ENCODE assay signal across 11 cellular contexts in the genomic region with DNA sequence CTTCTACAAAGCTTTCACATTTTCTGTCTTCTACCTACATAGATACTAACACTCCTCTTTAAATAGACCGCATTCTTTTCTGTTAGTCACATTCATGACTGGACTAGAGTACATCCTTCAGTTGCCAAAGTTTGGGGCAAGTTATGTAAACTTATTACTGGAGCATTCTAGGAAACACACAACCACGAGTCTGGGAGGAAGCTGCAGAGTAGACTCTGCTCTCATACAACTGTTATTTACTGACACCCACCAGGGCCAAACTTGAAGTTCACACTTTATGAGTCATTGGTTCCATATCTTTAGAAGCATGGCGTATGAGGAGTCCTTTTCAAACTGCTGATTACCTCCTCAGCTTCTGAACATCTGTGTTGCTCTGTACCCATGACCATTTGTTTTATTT.
DNase-seq lines count a peak whose midpoint lies in the region; ATAC-seq and TF ChIP-seq lines count a peak whose summit lies in the region.
"Had no signal": no experiment of that assay in that cellular context is flagged by ENCODE, and none has a peak within 500 bp of the region (broad histone marks: within the 10 kb centered on the region; RNA-seq: fewer than 3 reads in every experiment).

No MANE protein-coding gene starts in this region.

- no peaks in the 10 kb centered on the region for H3K36me3 Mint-ChIP-seq in activated CD8-positive, alpha-beta T cell treated with anti-CD3 and anti-CD28 coated beads for 36 hours (ENCODE audit: low read depth)
- H3K36me3 Mint-ChIP-seq in activated CD8-positive, alpha-beta T cell treated with anti-CD3 and anti-CD28 coated beads, Interleukin-2, amount 10 ng/mL, durations not matched to agents 7 days and 5 days (ENCODE audit: low read depth): no peaks in the 10 kb centered on the region

- H3K9me3 ChIP-seq in mammary epithelial cell (replicated peaks; ENCODE audit: insufficient read depth, low read length) (no peaks in the 10 kb centered on the region), left lung (peaks cover 0 to 12% of the 10 kb centered on the region in 2 donors), thoracic aorta (no peaks in the 10 kb centered on the region)

- H3K27me3 Mint-ChIP-seq in activated CD8-positive, alpha-beta T cell treated with anti-CD3 and anti-CD28 coated beads for 36 hours: no peaks in the 10 kb centered on the region
- H3K27me3 Mint-ChIP-seq in activated CD8-positive, alpha-beta T cell treated with anti-CD3 and anti-CD28 coated beads, Interleukin-2, amount 10 ng/mL, durations not matched to agents 7 days and 5 days (ENCODE audit: low read depth): no peaks in the 10 kb centered on the region

- H3K4me2 ChIP-seq in mammary epithelial cell (ENCODE audit: insufficient read depth, low read depth, low read length): no peak overlapping the region
- H3K4me2 ChIP-seq: A549 had no signal

- dilution Hi-C loops in mammary epithelial cell (cut with HindIII; ENCODE audit: low sequenced_read_pairs): no loop called here

- no peak overlapping the region for H3K4me3 Mint-ChIP-seq in activated CD8-positive, alpha-beta T cell treated with anti-CD3 and anti-CD28 coated beads for 36 hours
- no peak overlapping the region for H3K4me3 Mint-ChIP-seq in activated CD8-positive, alpha-beta T cell treated with anti-CD3 and anti-CD28 coated beads, Interleukin-2, amount 10 ng/mL, durations not matched to agents 7 days and 5 days
- H3K4me3 Mint-ChIP-seq: activated CD4-positive, alpha-beta T cell treated with anti-CD3 and anti-CD28 coated beads, Interleukin-2, amount 10 ng/mL, durations not matched to agents 7 days and 5 days had no signal

- peak; percentile 15 for DNase-seq in activated CD8-positive, alpha-beta T cell treated with anti-CD3 and anti-CD28 coated beads for 36 hours
- no peak for DNase-seq in activated CD8-positive, alpha-beta T cell treated with anti-CD3 and anti-CD28 coated beads, Interleukin-2, amount 10 ng/mL, durations not matched to agents 7 days and 5 days
- DNase-seq in mammary epithelial cell (peak; percentile 73), left lung (no peak), thoracic aorta (ENCODE audit: low spot score) (no peak), germinal center (ENCODE audit: low spot score) (no peak)
- DNase-seq in activated CD4-positive, alpha-beta T cell treated with anti-CD3 and anti-CD28 coated beads for 4 hours: no peak
- DNase-seq: activated CD4-positive, alpha-beta T cell treated with anti-CD3 and anti-CD28 coated beads, Interleukin-2, amount 10 ng/mL, durations not matched to agents 7 days and 5 days; KBM-7 had no signal

- no peaks in the 10 kb centered on the region for H3K4me1 Mint-ChIP-seq in activated CD8-positive, alpha-beta T cell treated with anti-CD3 and anti-CD28 coated beads for 36 hours (ENCODE audit: low read depth)
- H3K4me1 Mint-ChIP-seq in activated CD8-positive, alpha-beta T cell treated with anti-CD3 and anti-CD28 coated beads, Interleukin-2, amount 10 ng/mL, durations not matched to agents 7 days and 5 days (ENCODE audit: low read depth): no peaks in the 10 kb centered on the region
- H3K4me1 Mint-ChIP-seq: activated CD4-positive, alpha-beta T cell treated with anti-CD3 and anti-CD28 coated beads, Interleukin-2, amount 10 ng/mL, durations not matched to agents 7 days and 5 days had no signal

- intact Hi-C loops in activated CD8-positive, alpha-beta T cell treated with anti-CD3 and anti-CD28 coated beads for 36 hours (cut with micrococcal nuclease): no loop called here
- intact Hi-C loops in mammary epithelial cell (cut with micrococcal nuclease): no loop called here
- intact Hi-C loops in left lung (cut with DNase I): no loop called here

- H3K27me3 ChIP-seq in mammary epithelial cell (ENCODE audit: insufficient read depth, low read length) (no peaks in the 10 kb centered on the region), left lung (no peaks in the 10 kb centered on the region), thoracic aorta (replicated peaks; ENCODE audit: insufficient read depth) (no peaks in the 10 kb centered on the region)

- BruUV-seq in mammary epithelial cell (replicated peaks; lab: Mats Ljungman, UMichigan): no TSS peak

- H3K4me3 ChIP-seq in mammary epithelial cell (replicated peaks in 1 of 3; ENCODE audit: insufficient read depth in 1 of 3, low read depth in 2 of 3, low read length in 3 of 3): no peak overlapping the region
- H3K4me3 ChIP-seq in left lung: no peak overlapping the region
- no peak overlapping the region for H3K4me3 ChIP-seq in thoracic aorta
- H3K4me3 ChIP-seq: A549 had no signal

- H2AFZ ChIP-seq in mammary epithelial cell (ENCODE audit: low read depth, low read length): no peak overlapping the region

- CTCF ChIA-PET in activated CD8-positive, alpha-beta T cell treated with anti-CD3 and anti-CD28 coated beads for 36 hours (lab: Charles Lee): no interaction called here
- CTCF ChIA-PET in activated CD8-positive, alpha-beta T cell treated with anti-CD3 and anti-CD28 coated beads, Interleukin-2, amount 10 ng/mL, durations not matched to agents 7 days and 5 days (lab: Charles Lee): no interaction called here
- CTCF ChIA-PET in mammary epithelial cell (lab: Charles Lee; ENCODE audit: low non-redundant PET): no interaction called here

- H3K27ac Mint-ChIP-seq in activated CD8-positive, alpha-beta T cell treated with anti-CD3 and anti-CD28 coated beads for 36 hours: no peak overlapping the region
- no peak overlapping the region for H3K27ac Mint-ChIP-seq in activated CD8-positive, alpha-beta T cell treated with anti-CD3 and anti-CD28 coated beads, Interleukin-2, amount 10 ng/mL, durations not matched to agents 7 days and 5 days
- H3K27ac Mint-ChIP-seq: activated CD4-positive, alpha-beta T cell treated with anti-CD3 and anti-CD28 coated beads, Interleukin-2, amount 10 ng/mL, durations not matched to agents 7 days and 5 days had no signal

- H3K27ac ChIP-seq in mammary epithelial cell (ENCODE audit: insufficient read depth, low read depth, low read length) (no peak overlapping the region), left lung (no peak overlapping the region), thoracic aorta (peak overlapping the region in 1 of 2 donors; percentile 10)
- H3K27ac ChIP-seq: A549 had no signal

- H3K36me3 ChIP-seq in mammary epithelial cell (ENCODE audit: insufficient read depth, low read length) (no peaks in the 10 kb centered on the region), left lung (no peaks in the 10 kb centered on the region), thoracic aorta (no peaks in the 10 kb centered on the region)

- peaks cover 9% of the 10 kb centered on the region for H3K4me1 ChIP-seq in mammary epithelial cell (ENCODE audit: insufficient read depth, low read length)
- no peaks in the 10 kb centered on the region for H3K4me1 ChIP-seq in left lung
- peaks cover 10 to 14% of the 10 kb centered on the region in 2 donors for H3K4me1 ChIP-seq in thoracic aorta (ENCODE audit: control insufficient read depth in 1 of 2, low read depth in 2 of 2)
- H3K4me1 ChIP-seq: A549 had no signal

- no peaks in the 10 kb centered on the region for H3K9me3 Mint-ChIP-seq in activated CD8-positive, alpha-beta T cell treated with anti-CD3 and anti-CD28 coated beads for 36 hours
- no peaks in the 10 kb centered on the region for H3K9me3 Mint-ChIP-seq in activated CD8-positive, alpha-beta T cell treated with anti-CD3 and anti-CD28 coated beads, Interleukin-2, amount 10 ng/mL, durations not matched to agents 7 days and 5 days (ENCODE audit: insufficient read depth)

- in situ Hi-C loops in mammary epithelial cell (cut with MboI; ENCODE audit: low sequenced_read_pairs in 2 of 2): no loop called here

- POLR2A ChIA-PET in activated CD8-positive, alpha-beta T cell treated with anti-CD3 and anti-CD28 coated beads for 36 hours (lab: Charles Lee): no interaction called here
- POLR2A ChIA-PET in activated CD8-positive, alpha-beta T cell treated with anti-CD3 and anti-CD28 coated beads, Interleukin-2, amount 10 ng/mL, durations not matched to agents 7 days and 5 days (lab: Charles Lee): no interaction called here

- 10% methylated on average over 2 of the region's 3 CpGs for WGBS in mammary epithelial cell (ENCODE audit: low coverage, missing lambda C conversion rate)

- ATAC-seq in activated CD8-positive, alpha-beta T cell treated with anti-CD3 and anti-CD28 coated beads for 36 hours: peak; percentile 82
- ATAC-seq in activated CD8-positive, alpha-beta T cell treated with anti-CD3 and anti-CD28 coated beads, Interleukin-2, amount 10 ng/mL, durations not matched to agents 7 days and 5 days: no peak
- ATAC-seq in left lung: peak; percentile 74
- ATAC-seq in thoracic aorta (ENCODE audit: insufficient number of reproducible peaks, low FRiP score, low read depth): peak; percentile 55
- no peak for ATAC-seq in GM21786 (IDR thresholded peaks at IDR 0.05; ENCODE audit: unreplicated experiment)
- ATAC-seq: A549 had no signal

- no peaks in the 10 kb centered on the region for H3K79me2 ChIP-seq in mammary epithelial cell (ENCODE audit: insufficient read depth, low read length)

- H3K9ac ChIP-seq in mammary epithelial cell (ENCODE audit: insufficient read depth, low read length): no peak overlapping the region

- H4K20me1 ChIP-seq in mammary epithelial cell (ENCODE audit: insufficient read depth, low read length): no peaks in the 10 kb centered on the region

- no peak for TF ChIP-seq CTCF in activated CD8-positive, alpha-beta T cell treated with anti-CD3 and anti-CD28 coated beads for 36 hours (IDR thresholded peaks at IDR 0.05)
- no peak for TF ChIP-seq CTCF in mammary epithelial cell (conservative IDR thresholded peaks at IDR 0.05 in 1 of 2, IDR thresholded peaks at IDR 0.05 in 1 of 2; ENCODE audit: extremely low read depth in 1 of 2, insufficient read depth in 1 of 2, low read depth in 1 of 2, low read length in 2 of 2)
- no peak for TF ChIP-seq CTCF in left lung (IDR thresholded peaks at IDR 0.05)
- no peak for TF ChIP-seq CTCF in thoracic aorta (IDR thresholded peaks at IDR 0.05)

Comparison
In these comparisons a context has a peak if more than half of its experiments do, and no peak if none do; other contexts are left out.
1. ATAC-seq: peak in activated CD8-positive, alpha-beta T cell treated with anti-CD3 and anti-CD28 coated beads for 36 hours (single experiment), left lung (single experiment) and thoracic aorta (single experiment); none in activated CD8-positive, alpha-beta T cell treated with anti-CD3 and anti-CD28 coated beads, Interleukin-2, amount 10 ng/mL, durations not matched to agents 7 days and 5 days (single experiment) and GM21786 (single experiment).
2. DNase-seq: peak in activated CD8-positive, alpha-beta T cell treated with anti-CD3 and anti-CD28 coated beads for 36 hours (single experiment) and mammary epithelial cell (single experiment); none in activated CD8-positive, alpha-beta T cell treated with anti-CD3 and anti-CD28 coated beads, Interleukin-2, amount 10 ng/mL, durations not matched to agents 7 days and 5 days (single experiment), left lung (0 of 2), thoracic aorta (single experiment), activated CD4-positive, alpha-beta T cell treated with anti-CD3 and anti-CD28 coated beads for 4 hours (0 of 2) and germinal center (single experiment).